12 cellular contexts compared by ENCODE assay signal in genomic region chr5:109866051-109866450, GRCh38.
DNase-seq lines count a peak whose midpoint lies in the region; ATAC-seq, FAIRE-seq and TF ChIP-seq lines count a peak whose summit lies in the region.
"Had no signal": no experiment of that assay in that cellular context is flagged by ENCODE, and none has a peak within 500 bp of the region (broad histone marks: within the 10 kb centered on the region; RNA-seq: fewer than 3 reads in every experiment).

No MANE protein-coding gene starts in this region.

- H3K79me2 ChIP-seq in keratinocyte (ENCODE audit: control insufficient read depth, insufficient read depth, low read length) = no peaks in the 10 kb centered on the region

- no peak for TF ChIP-seq CTCF in keratinocyte (optimal IDR thresholded peaks at IDR 0.05 in 1 of 3, IDR thresholded peaks at IDR 0.05 in 1 of 3, conservative IDR thresholded peaks at IDR 0.05 in 1 of 3; ENCODE audit: extremely low read depth in 1 of 3, insufficient read depth in 2 of 3, low read length in 3 of 3)

- dilution Hi-C loops in keratinocyte (cut with MboI; ENCODE audit: extremely low pct_ligation_motif_present, low sequenced_read_pairs) = no loop called here

- peak; percentile 93 for DNase-seq in A172 (ENCODE audit: low spot score)
- peak; percentile 15 for DNase-seq in HTR-8/SVneo (ENCODE audit: insufficient read length, low spot score)
- peak; percentile 87 for DNase-seq in astrocyte of the hippocampus (ENCODE audit: low read depth, low spot score)
- DNase-seq in keratinocyte (ENCODE audit: low read depth, low spot score) = no peak
- no peak for DNase-seq in stimulated activated naive CD8-positive, alpha-beta T cell treated with anti-CD3 and anti-CD28 coated beads, Interleukin-15, Interleukin-2, amounts not matched to agents 100 U/mL and 50 U/mL, for 24 hours
- no peak for DNase-seq in Ammon's horn (ENCODE audit: low spot score)
- no peak for DNase-seq in activated gamma-delta T cell (lab: John Stamatoyannopoulos, UW)
- DNase-seq: activated CD8-positive, alpha-beta memory T cell treated with anti-CD3 and anti-CD28 coated beads for 24 hours; activated naive CD4-positive, alpha-beta T cell treated with anti-CD3 and anti-CD28 coated beads, Interleukin-2, amount 50 U/mL, for 16 hours; upper lobe of left lung had no signal

- H3K9ac ChIP-seq in keratinocyte (ENCODE audit: control insufficient read depth, extremely low read depth, insufficient read depth, low read length) = no peak overlapping the region

- ATAC-seq in stimulated activated naive CD8-positive, alpha-beta T cell treated with anti-CD3 and anti-CD28 coated beads, Interleukin-15, Interleukin-2, amounts not matched to agents 100 U/mL and 50 U/mL, for 24 hours = no peak
- ATAC-seq in GM21381 (IDR thresholded peaks at IDR 0.05; ENCODE audit: unreplicated experiment) = no peak
- ATAC-seq: sciatic nerve had no signal

- peaks cover 13% of the 10 kb centered on the region for H3K4me1 ChIP-seq in keratinocyte (ENCODE audit: control insufficient read depth, extremely low read depth, insufficient read depth, low read length)
- H3K4me1 ChIP-seq: upper lobe of left lung had no signal

- no peak for FAIRE-seq in HTR-8/SVneo (lab: Jason Lieb, UNC)
- no peak for FAIRE-seq in keratinocyte (lab: Jason Lieb, UNC)

- H3K4me2 ChIP-seq in keratinocyte (ENCODE audit: control insufficient read depth, extremely low read depth, insufficient read depth, low read depth, low read length) = no peak overlapping the region

- H3K9me3 ChIP-seq in keratinocyte (ENCODE audit: control insufficient read depth, low read depth, low read length) = no peaks in the 10 kb centered on the region
- H3K9me3 ChIP-seq: upper lobe of left lung had no signal

- H3K27ac ChIP-seq in keratinocyte (ENCODE audit: control insufficient read depth, insufficient read depth, low read length) = peak overlapping the region; percentile 28
- H3K27ac ChIP-seq: upper lobe of left lung had no signal

- peaks cover 4% of the 10 kb centered on the region for H3K9me1 ChIP-seq in keratinocyte (ENCODE audit: control insufficient read depth, extremely low read depth, insufficient read depth, low read length)

- peaks cover 3 to 19% of the 10 kb centered on the region in 2 experiments for H3K36me3 ChIP-seq in keratinocyte (ENCODE audit: control insufficient read depth in 2 of 2, extremely low read depth in 1 of 2, insufficient read depth in 2 of 2, low read length in 2 of 2)

- no peaks in the 10 kb centered on the region for H4K20me1 ChIP-seq in keratinocyte (ENCODE audit: control insufficient read depth, extremely low read depth, insufficient read depth, low read length)

- no peaks in the 10 kb centered on the region for H3K27me3 ChIP-seq in keratinocyte (ENCODE audit: control insufficient read depth, extremely low read depth, insufficient read depth, low read length)
- H3K27me3 ChIP-seq: upper lobe of left lung had no signal

- H3K4me3 ChIP-seq in keratinocyte (ENCODE audit: control insufficient read depth in 2 of 3, extremely low read depth in 1 of 3, insufficient read depth in 2 of 3, low read depth in 1 of 3, low read length in 3 of 3) = no peak overlapping the region
- H3K4me3 ChIP-seq: upper lobe of left lung had no signal

- no peak overlapping the region for H2AFZ ChIP-seq in keratinocyte (ENCODE audit: control insufficient read depth, low read length)

Comparison
In these comparisons a context has a peak if more than half of its experiments do, and no peak if none do; other contexts are left out.
1. DNase-seq: peak in A172 (single experiment), HTR-8/SVneo (single experiment) and astrocyte of the hippocampus (single experiment); none in keratinocyte (single experiment), stimulated activated naive CD8-positive, alpha-beta T cell treated with anti-CD3 and anti-CD28 coated beads, Interleukin-15, Interleukin-2, amounts not matched to agents 100 U/mL and 50 U/mL, for 24 hours (single experiment), Ammon's horn (single experiment) and activated gamma-delta T cell (single experiment).